ENCODE assay signal across 8 cellular contexts in the genomic region with DNA sequence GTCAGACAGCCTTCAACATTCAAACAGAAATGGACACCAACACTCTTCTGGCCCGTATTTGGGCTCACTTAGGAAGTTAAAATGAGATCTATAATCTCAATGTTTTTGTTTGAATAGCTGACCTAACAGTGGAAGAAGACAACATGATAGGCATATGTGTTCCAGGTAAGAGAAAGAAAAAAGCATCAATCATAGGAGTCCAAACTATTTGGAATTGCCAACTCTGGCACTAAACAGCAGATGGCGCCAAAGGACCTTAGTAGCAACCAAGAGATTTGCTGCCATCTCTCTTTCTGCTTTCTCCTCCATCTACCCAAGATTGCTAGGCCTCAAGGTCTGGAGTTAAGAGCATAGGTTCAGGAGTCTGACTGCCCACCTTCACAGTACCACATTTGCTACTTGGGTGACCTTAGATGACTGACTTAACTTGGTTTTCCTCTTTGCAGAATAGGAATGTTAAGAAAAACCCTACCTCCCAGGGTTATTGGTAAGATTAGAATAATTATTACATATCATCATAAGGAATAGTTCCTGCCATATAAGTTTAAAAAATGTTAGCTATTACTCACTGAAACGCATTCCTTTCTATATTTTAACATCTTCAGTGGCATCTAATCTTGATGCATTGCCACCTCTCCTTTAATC. TPM values are rescaled to one million over a fixed set of nuclear protein-coding genes. Genes with fewer than 3 reads are reported as not detected.
DNase-seq lines count a peak whose midpoint lies in the region; ATAC-seq and TF ChIP-seq lines count a peak whose summit lies in the region.

No MANE protein-coding gene starts in this region.

- H3K36me3 Mint-ChIP-seq in activated naive CD8-positive, alpha-beta T cell treated with anti-CD3 and anti-CD28 coated beads for 36 hours = no peaks in the 10 kb centered on the region

- H3K9me3 ChIP-seq in cardiac muscle cell (ENCODE audit: low read depth) = no peaks in the 10 kb centered on the region
- H3K9me3 ChIP-seq in prostate gland = no peaks in the 10 kb centered on the region
- no peaks in the 10 kb centered on the region for H3K9me3 ChIP-seq in uterus

- H3K4me3 Mint-ChIP-seq in activated naive CD8-positive, alpha-beta T cell treated with anti-CD3 and anti-CD28 coated beads for 36 hours = no peak overlapping the region

- no peaks in the 10 kb centered on the region for H3K27me3 Mint-ChIP-seq in activated naive CD8-positive, alpha-beta T cell treated with anti-CD3 and anti-CD28 coated beads for 36 hours

- H3K27ac ChIP-seq in cardiac muscle cell = no peak overlapping the region
- no peak overlapping the region for H3K27ac ChIP-seq in prostate gland
- no peak overlapping the region for H3K27ac ChIP-seq in uterus

- H3K4me1 Mint-ChIP-seq in activated naive CD8-positive, alpha-beta T cell treated with anti-CD3 and anti-CD28 coated beads for 36 hours = no peaks in the 10 kb centered on the region

- no peak overlapping the region for H3K27ac Mint-ChIP-seq in activated naive CD8-positive, alpha-beta T cell treated with anti-CD3 and anti-CD28 coated beads for 36 hours

- intact Hi-C loops in prostate gland (cut with DNase I) = loop anchor here (1.0 kb wide), 1 partner anchor 419 kb away; no protein-coding TSS in a partner anchor
- intact Hi-C loops in uterus (cut with DNase I; ENCODE audit: low total_unique reads) = loop anchor here (10.0 kb wide), 1 partner anchor 415 kb away; no protein-coding TSS in a partner anchor

- ATAC-seq in SK-N-SH treated with all-trans-retinoic acid at 6 μM for 48 hours (peak; percentile 87), GM19463 (IDR thresholded peaks at IDR 0.05; ENCODE audit: unreplicated experiment) (no peak)

- H3K9me3 Mint-ChIP-seq in activated naive CD8-positive, alpha-beta T cell treated with anti-CD3 and anti-CD28 coated beads for 36 hours = peaks cover 2% of the 10 kb centered on the region

- H3K4me3 ChIP-seq in cardiac muscle cell (no peak overlapping the region), prostate gland (no peak overlapping the region), uterus (no peak overlapping the region)

- TF ChIP-seq CTCF in cardiac muscle cell (IDR thresholded peaks at IDR 0.05; ENCODE audit: low read depth, low read length) = peak; percentile 90
- TF ChIP-seq CTCF in prostate gland (IDR thresholded peaks at IDR 0.05) = peak; percentile 62 to 90 (median 82)
- peak; percentile 71 to 84 (median 77) for TF ChIP-seq CTCF in uterus (IDR thresholded peaks at IDR 0.05)

- H3K4me1 ChIP-seq in cardiac muscle cell (ENCODE audit: low read depth) (no peaks in the 10 kb centered on the region), prostate gland (replicated peaks) (no peaks in the 10 kb centered on the region), uterus (no peaks in the 10 kb centered on the region)

- DNase-seq in GM04504 (ENCODE audit: low read depth) = peak; percentile 44
- peak; percentile 51 for DNase-seq in MV-4-11 (lab: John Stamatoyannopoulos, UW)
- DNase-seq in activated naive CD8-positive, alpha-beta T cell treated with anti-CD3 and anti-CD28 coated beads for 36 hours = peak; percentile 42
- peak; percentile 83 to 89 for DNase-seq in cardiac muscle cell (ENCODE audit: low read depth in 1 of 2, low spot score in 1 of 2)
- DNase-seq in prostate gland (ENCODE audit: low spot score) = peak; percentile 71
- DNase-seq in uterus = peak; percentile 42 to 61

- no peaks in the 10 kb centered on the region for H3K36me3 ChIP-seq in cardiac muscle cell
- H3K36me3 ChIP-seq in prostate gland = no peaks in the 10 kb centered on the region
- H3K36me3 ChIP-seq in uterus = no peaks in the 10 kb centered on the region

- 24% methylated on average over 3 of the region's 3 CpGs for WGBS in prostate gland

- H3K27me3 ChIP-seq in cardiac muscle cell (no peaks in the 10 kb centered on the region), prostate gland (replicated peaks; ENCODE audit: insufficient read depth) (no peaks in the 10 kb centered on the region), uterus (no peaks in the 10 kb centered on the region)

- TF ChIP-seq POLR2A in prostate gland (IDR thresholded peaks at IDR 0.05) = no peak
- TF ChIP-seq POLR2A in uterus (IDR thresholded peaks at IDR 0.05) = no peak

TF ChIP-seq in SK-N-SH treated with all-trans-retinoic acid at 6 μM for 48 hours, 23 proteins besides CTCF, POLR2A, EP300 and RAD21 (continues in another document):
- TF ChIP-seq RARB (CRISPR knock-in tag; IDR thresholded peaks at IDR 0.05) = no peak
- TF ChIP-seq, protein P1, sequence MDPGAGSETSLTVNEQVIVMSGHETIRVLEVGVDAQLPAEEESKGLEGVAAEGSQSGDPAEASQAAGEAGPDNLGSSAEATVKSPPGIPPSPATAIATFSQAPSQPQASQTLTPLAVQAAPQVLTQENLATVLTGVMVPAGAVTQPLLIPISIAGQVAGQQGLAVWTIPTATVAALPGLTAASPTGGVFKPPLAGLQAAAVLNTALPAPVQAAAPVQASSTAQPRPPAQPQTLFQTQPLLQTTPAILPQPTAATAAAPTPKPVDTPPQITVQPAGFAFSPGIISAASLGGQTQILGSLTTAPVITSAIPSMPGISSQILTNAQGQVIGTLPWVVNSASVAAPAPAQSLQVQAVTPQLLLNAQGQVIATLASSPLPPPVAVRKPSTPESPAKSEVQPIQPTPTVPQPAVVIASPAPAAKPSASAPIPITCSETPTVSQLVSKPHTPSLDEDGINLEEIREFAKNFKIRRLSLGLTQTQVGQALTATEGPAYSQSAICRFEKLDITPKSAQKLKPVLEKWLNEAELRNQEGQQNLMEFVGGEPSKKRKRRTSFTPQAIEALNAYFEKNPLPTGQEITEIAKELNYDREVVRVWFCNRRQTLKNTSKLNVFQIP (CRISPR knock-in tag; IDR thresholded peaks at IDR 0.05; ENCODE audit: borderline replicate concordance, low read depth) = no peak
- no peak for TF ChIP-seq ZNF70 (CRISPR knock-in tag; IDR thresholded peaks at IDR 0.05)
- TF ChIP-seq PPARA (CRISPR knock-in tag; IDR thresholded peaks at IDR 0.05; ENCODE audit: borderline replicate concordance) = no peak
- no peak for TF ChIP-seq CREB5 (CRISPR knock-in tag; IDR thresholded peaks at IDR 0.05; ENCODE audit: low read depth)
- TF ChIP-seq, protein P2, sequence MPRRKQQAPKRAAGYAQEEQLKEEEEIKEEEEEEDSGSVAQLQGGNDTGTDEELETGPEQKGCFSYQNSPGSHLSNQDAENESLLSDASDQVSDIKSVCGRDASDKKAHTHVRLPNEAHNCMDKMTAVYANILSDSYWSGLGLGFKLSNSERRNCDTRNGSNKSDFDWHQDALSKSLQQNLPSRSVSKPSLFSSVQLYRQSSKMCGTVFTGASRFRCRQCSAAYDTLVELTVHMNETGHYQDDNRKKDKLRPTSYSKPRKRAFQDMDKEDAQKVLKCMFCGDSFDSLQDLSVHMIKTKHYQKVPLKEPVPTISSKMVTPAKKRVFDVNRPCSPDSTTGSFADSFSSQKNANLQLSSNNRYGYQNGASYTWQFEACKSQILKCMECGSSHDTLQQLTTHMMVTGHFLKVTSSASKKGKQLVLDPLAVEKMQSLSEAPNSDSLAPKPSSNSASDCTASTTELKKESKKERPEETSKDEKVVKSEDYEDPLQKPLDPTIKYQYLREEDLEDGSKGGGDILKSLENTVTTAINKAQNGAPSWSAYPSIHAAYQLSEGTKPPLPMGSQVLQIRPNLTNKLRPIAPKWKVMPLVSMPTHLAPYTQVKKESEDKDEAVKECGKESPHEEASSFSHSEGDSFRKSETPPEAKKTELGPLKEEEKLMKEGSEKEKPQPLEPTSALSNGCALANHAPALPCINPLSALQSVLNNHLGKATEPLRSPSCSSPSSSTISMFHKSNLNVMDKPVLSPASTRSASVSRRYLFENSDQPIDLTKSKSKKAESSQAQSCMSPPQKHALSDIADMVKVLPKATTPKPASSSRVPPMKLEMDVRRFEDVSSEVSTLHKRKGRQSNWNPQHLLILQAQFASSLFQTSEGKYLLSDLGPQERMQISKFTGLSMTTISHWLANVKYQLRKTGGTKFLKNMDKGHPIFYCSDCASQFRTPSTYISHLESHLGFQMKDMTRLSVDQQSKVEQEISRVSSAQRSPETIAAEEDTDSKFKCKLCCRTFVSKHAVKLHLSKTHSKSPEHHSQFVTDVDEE (CRISPR knock-in tag; IDR thresholded peaks at IDR 0.05) = no peak
- no peak for TF ChIP-seq ZFP30 (CRISPR knock-in tag; IDR thresholded peaks at IDR 0.05)
- no peak for TF ChIP-seq ZC3H10 (CRISPR knock-in tag; IDR thresholded peaks at IDR 0.05)
- no peak for TF ChIP-seq ZNF8 (CRISPR knock-in tag; IDR thresholded peaks at IDR 0.05)
- no peak for TF ChIP-seq TCF4 (CRISPR knock-in tag; IDR thresholded peaks at IDR 0.05; ENCODE audit: borderline replicate concordance)
- TF ChIP-seq ISL1 (CRISPR knock-in tag; IDR thresholded peaks at IDR 0.05) = no peak
- no peak for TF ChIP-seq ESRRG (CRISPR knock-in tag; IDR thresholded peaks at IDR 0.05)
- no peak for TF ChIP-seq BACH2 (CRISPR knock-in tag; IDR thresholded peaks at IDR 0.05; ENCODE audit: borderline replicate concordance)
- TF ChIP-seq, protein P3, sequence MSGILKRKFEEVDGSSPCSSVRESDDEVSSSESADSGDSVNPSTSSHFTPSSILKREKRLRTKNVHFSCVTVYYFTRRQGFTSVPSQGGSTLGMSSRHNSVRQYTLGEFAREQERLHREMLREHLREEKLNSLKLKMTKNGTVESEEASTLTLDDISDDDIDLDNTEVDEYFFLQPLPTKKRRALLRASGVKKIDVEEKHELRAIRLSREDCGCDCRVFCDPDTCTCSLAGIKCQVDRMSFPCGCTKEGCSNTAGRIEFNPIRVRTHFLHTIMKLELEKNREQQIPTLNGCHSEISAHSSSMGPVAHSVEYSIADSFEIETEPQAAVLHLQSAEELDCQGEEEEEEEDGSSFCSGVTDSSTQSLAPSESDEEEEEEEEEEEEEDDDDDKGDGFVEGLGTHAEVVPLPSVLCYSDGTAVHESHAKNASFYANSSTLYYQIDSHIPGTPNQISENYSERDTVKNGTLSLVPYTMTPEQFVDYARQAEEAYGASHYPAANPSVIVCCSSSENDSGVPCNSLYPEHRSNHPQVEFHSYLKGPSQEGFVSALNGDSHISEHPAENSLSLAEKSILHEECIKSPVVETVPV (CRISPR knock-in tag; IDR thresholded peaks at IDR 0.05) = no peak

RNA-seq across cellular contexts. Expression of gene PEX5, which starts 30.2 kb away (rescaled TPM):
- 10 to 100 TPM; 39.1 to 40.3 TPM for total RNA-seq in activated naive CD8-positive, alpha-beta T cell treated with anti-CD3 and anti-CD28 coated beads for 36 hours
- total RNA-seq in cardiac muscle cell = 41.7 and 50.1 TPM in 2 replicates
- polyA plus RNA-seq in cardiac muscle cell = 20.4 and 20.8 TPM in 2 replicates
- 10 to 100 TPM; 26.2 to 78.6 TPM for total RNA-seq in prostate gland
- total RNA-seq in uterus = 10 to 100 TPM; 51.8 to 67.4 (median 58.0) TPM
